ENCODE assay signal across 36 cellular contexts in the genomic region with DNA sequence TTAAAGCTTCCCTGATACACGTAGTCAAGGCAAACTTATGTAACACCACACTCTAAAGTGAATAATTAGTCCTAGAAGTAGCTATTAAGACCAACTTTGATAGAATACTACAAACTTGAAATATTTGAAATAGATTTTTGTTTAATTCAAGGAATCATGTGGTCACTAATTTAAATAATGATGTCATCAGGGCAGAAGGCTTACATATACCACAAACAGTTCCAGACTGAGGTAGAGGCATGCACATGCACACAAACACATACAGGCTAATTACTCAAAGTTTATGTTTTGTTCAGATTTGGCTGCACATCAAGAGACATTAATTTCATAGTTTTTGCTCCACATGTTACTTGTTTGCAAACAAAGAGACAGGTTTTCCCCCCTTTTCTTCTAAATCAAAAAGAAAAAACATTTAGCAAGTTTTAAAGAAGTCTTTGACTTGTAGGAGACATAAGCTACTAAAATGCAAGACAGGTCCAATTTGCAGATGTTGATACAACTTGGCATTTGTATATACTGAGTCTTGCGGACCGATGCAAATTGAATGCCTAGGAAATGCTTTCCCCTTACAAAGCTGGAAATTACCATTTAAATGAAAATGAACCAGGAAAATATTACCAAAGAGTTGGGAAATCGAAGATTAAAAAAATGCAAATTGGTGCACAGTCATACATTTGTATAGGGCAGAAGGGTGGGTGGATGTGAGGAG.
"Had no signal": no experiment of that assay in that cellular context is flagged by ENCODE, and none has a peak within 500 bp of the region (broad histone marks: within the 10 kb centered on the region; RNA-seq: fewer than 3 reads in every experiment).

No MANE protein-coding gene starts in this region.

- H3K4me3 Mint-ChIP-seq: activated CD4-positive, alpha-beta memory T cell treated with anti-CD3 and anti-CD28 coated beads, Interleukin-2, amount 10 ng/mL, durations not matched to agents 7 days and 5 days; activated CD4-positive, alpha-beta T cell treated with anti-CD3 and anti-CD28 coated beads, Interleukin-2, amount 10 ng/mL, durations not matched to agents 24 days and 14 days; activated naive CD4-positive, alpha-beta T cell treated with anti-CD3 and anti-CD28 coated beads, Interleukin-2, amount 10 ng/mL, durations not matched to agents 7 days and 5 days; activated naive CD8-positive, alpha-beta T cell treated with anti-CD3 and anti-CD28 coated beads, Interleukin-2, amount 10 ng/mL, durations not matched to agents 7 days and 5 days; activated T-cell treated with anti-CD3 and anti-CD28 coated beads, Interleukin-2, amount 50 U/mL, for 24 hours; mesothelial cell of epicardium; naive B cell; nephron progenitor cell; T-helper 1 cell treated with Interleukin-12 subunit alpha and Interleukin-12 subunit beta and Interleukin-4 antibody, amounts not matched to agents 30 μg/mL and 1 μg/mL, for 36 hours had no signal

- ATAC-seq: activated CD4-positive, CD25-positive, alpha-beta regulatory T cell treated with anti-CD3 and anti-CD28 coated beads, Interleukin-2, amount 50 U/mL, for 24 hours; gastroesophageal sphincter; left cardiac atrium; left ventricle myocardium superior; sciatic nerve; stimulated activated naive CD8-positive, alpha-beta T cell treated with anti-CD3 and anti-CD28 coated beads, Interleukin-15, Interleukin-2, amounts not matched to agents 100 U/mL and 50 U/mL, for 24 hours had no signal

- H3K27ac Mint-ChIP-seq: activated CD4-positive, alpha-beta memory T cell treated with anti-CD3 and anti-CD28 coated beads, Interleukin-2, amount 10 ng/mL, durations not matched to agents 7 days and 5 days; activated CD4-positive, alpha-beta T cell treated with anti-CD3 and anti-CD28 coated beads, Interleukin-2, amount 10 ng/mL, durations not matched to agents 24 days and 14 days; activated naive CD4-positive, alpha-beta T cell treated with anti-CD3 and anti-CD28 coated beads, Interleukin-2, amount 10 ng/mL, durations not matched to agents 7 days and 5 days; activated naive CD8-positive, alpha-beta T cell treated with anti-CD3 and anti-CD28 coated beads, Interleukin-2, amount 10 ng/mL, durations not matched to agents 7 days and 5 days; activated T-cell treated with anti-CD3 and anti-CD28 coated beads, Interleukin-2, amount 50 U/mL, for 24 hours; mesothelial cell of epicardium; naive B cell; nephron progenitor cell; progenitor cell of endocrine pancreas; T-helper 1 cell treated with Interleukin-12 subunit alpha and Interleukin-12 subunit beta and Interleukin-4 antibody, amounts not matched to agents 30 μg/mL and 1 μg/mL, for 36 hours had no signal

- H3K36me3 Mint-ChIP-seq: activated naive CD4-positive, alpha-beta T cell treated with anti-CD3 and anti-CD28 coated beads, Interleukin-2, amount 10 ng/mL, durations not matched to agents 7 days and 5 days; activated naive CD8-positive, alpha-beta T cell treated with anti-CD3 and anti-CD28 coated beads, Interleukin-2, amount 10 ng/mL, durations not matched to agents 7 days and 5 days; mesothelial cell of epicardium; naive B cell had no signal

- FAIRE-seq: astrocyte, keratinocyte, TTC549 had no signal

- H3K9me3 ChIP-seq: esophagus squamous epithelium, gastroesophageal sphincter, neutrophil, testis, transverse colon had no signal

- H2AFZ ChIP-seq: hepatocyte had no signal

- H3K36me3 ChIP-seq: neutrophil had no signal

- H3K4me1 Mint-ChIP-seq: activated CD4-positive, alpha-beta memory T cell treated with anti-CD3 and anti-CD28 coated beads, Interleukin-2, amount 10 ng/mL, durations not matched to agents 7 days and 5 days; activated CD4-positive, alpha-beta T cell treated with anti-CD3 and anti-CD28 coated beads, Interleukin-2, amount 10 ng/mL, durations not matched to agents 24 days and 14 days; activated naive CD4-positive, alpha-beta T cell treated with anti-CD3 and anti-CD28 coated beads, Interleukin-2, amount 10 ng/mL, durations not matched to agents 7 days and 5 days; activated naive CD8-positive, alpha-beta T cell treated with anti-CD3 and anti-CD28 coated beads, Interleukin-2, amount 10 ng/mL, durations not matched to agents 7 days and 5 days; naive B cell had no signal

- H3K79me2 ChIP-seq: hepatocyte had no signal

- H3K27me3 Mint-ChIP-seq: activated CD4-positive, alpha-beta memory T cell treated with anti-CD3 and anti-CD28 coated beads, Interleukin-2, amount 10 ng/mL, durations not matched to agents 7 days and 5 days; activated CD4-positive, alpha-beta T cell treated with anti-CD3 and anti-CD28 coated beads, Interleukin-2, amount 10 ng/mL, durations not matched to agents 24 days and 14 days; activated naive CD4-positive, alpha-beta T cell treated with anti-CD3 and anti-CD28 coated beads, Interleukin-2, amount 10 ng/mL, durations not matched to agents 7 days and 5 days; activated naive CD8-positive, alpha-beta T cell treated with anti-CD3 and anti-CD28 coated beads, Interleukin-2, amount 10 ng/mL, durations not matched to agents 7 days and 5 days; activated T-cell treated with anti-CD3 and anti-CD28 coated beads, Interleukin-2, amount 50 U/mL, for 24 hours; naive B cell; progenitor cell of endocrine pancreas had no signal

- H3K9me3 Mint-ChIP-seq: activated CD4-positive, alpha-beta T cell treated with anti-CD3 and anti-CD28 coated beads, Interleukin-2, amount 10 ng/mL, durations not matched to agents 24 days and 14 days; activated naive CD4-positive, alpha-beta T cell treated with anti-CD3 and anti-CD28 coated beads, Interleukin-2, amount 10 ng/mL, durations not matched to agents 7 days and 5 days; activated naive CD8-positive, alpha-beta T cell treated with anti-CD3 and anti-CD28 coated beads, Interleukin-2, amount 10 ng/mL, durations not matched to agents 7 days and 5 days; mesothelial cell of epicardium; nephron progenitor cell had no signal

- H3K27me3 ChIP-seq: esophagus squamous epithelium, gastroesophageal sphincter, hepatocyte, neutrophil, testis, transverse colon had no signal

- DNase-seq: activated CD4-positive, alpha-beta memory T cell treated with anti-CD3 and anti-CD28 coated beads, Interleukin-2, amount 10 ng/mL, durations not matched to agents 7 days and 5 days; activated CD4-positive, alpha-beta T cell treated with anti-CD3 and anti-CD28 coated beads, Interleukin-2, amount 10 ng/mL, durations not matched to agents 24 days and 14 days; activated CD8-positive, alpha-beta memory T cell treated with anti-CD3 and anti-CD28 coated beads, Interleukin-2, amount 50 U/mL, for 48 hours; activated gamma-delta T cell; activated naive CD4-positive, alpha-beta T cell treated with anti-CD3 and anti-CD28 coated beads, Interleukin-2, amount 10 ng/mL, durations not matched to agents 7 days and 5 days; activated naive CD8-positive, alpha-beta T cell treated with anti-CD3 and anti-CD28 coated beads, Interleukin-2, amount 10 ng/mL, durations not matched to agents 7 days and 5 days; activated T-cell treated with anti-CD3 and anti-CD28 coated beads, Interleukin-2, amount 50 U/mL, for 24 hours; amniotic stem cell; caudate nucleus; cortex of kidney; esophagus squamous epithelium; left cardiac atrium; left ventricle myocardium superior; mammary epithelial cell; naive B cell; nephron progenitor cell; stimulated activated CD4-positive, alpha-beta T cell treated with anti-CD3 and anti-CD28 coated beads, Interleukin-12 subunit alpha, Interleukin-12 subunit beta, amount 100 ng/mL, for 4 hours; stimulated activated CD4-positive, alpha-beta T cell treated with anti-CD3 and anti-CD28 coated beads, Interleukin-4, amount 100 ng/mL, for 1 hour; stimulated activated naive CD8-positive, alpha-beta T cell treated with anti-CD3 and anti-CD28 coated beads, Interleukin-15, Interleukin-2, amounts not matched to agents 100 U/mL and 50 U/mL, for 24 hours; T-helper 9 cell; testis; transverse colon had no signal

- H3K4me1 ChIP-seq: esophagus squamous epithelium, testis, transverse colon had no signal

- H3K4me2 ChIP-seq: hepatocyte had no signal

- H3K4me3 ChIP-seq: esophagus squamous epithelium, gastroesophageal sphincter, hepatocyte, skin epidermis, testis, transverse colon had no signal

- H3K27ac ChIP-seq: epithelial cell of prostate, esophagus squamous epithelium, gastroesophageal sphincter, hepatocyte, neutrophil, skin epidermis, testis, transverse colon, VCaP had no signal
